15 cellular contexts compared by ENCODE assay signal in genomic region chr13:51770160-51770559, GRCh38. TPM values are rescaled to one million over a fixed set of nuclear protein-coding genes. Genes with fewer than 3 reads are reported as not detected.
DNase-seq lines count a peak whose midpoint lies in the region; ATAC-seq and TF ChIP-seq lines count a peak whose summit lies in the region.
"Had no signal": no experiment of that assay in that cellular context is flagged by ENCODE, and none has a peak within 500 bp of the region (broad histone marks: within the 10 kb centered on the region; RNA-seq: fewer than 3 reads in every experiment).

No MANE protein-coding gene starts in this region.

- no peak for DNase-seq in T-helper 17 cell
- DNase-seq in dorsolateral prefrontal cortex = no peak
- no peak for DNase-seq in neural crest cell (ENCODE audit: low read depth, low spot score)
- no peak for DNase-seq in suprapubic skin (ENCODE audit: low spot score in 2 of 2)
- no peak for DNase-seq in NCI-H748 treated with DMSO at 0.1 percent for 48 hours (lab: John Stamatoyannopoulos, UW)
- DNase-seq: amniotic stem cell, RPMI8226 had no signal

- no peak for TF ChIP-seq EP300 in suprapubic skin (IDR thresholded peaks at IDR 0.05)

- no peaks in the 10 kb centered on the region for H3K9me3 Mint-ChIP-seq in neural crest cell
- H3K9me3 Mint-ChIP-seq: mesothelial cell of epicardium had no signal

- H3K4me1 Mint-ChIP-seq in T-helper 17 cell (peaks cover 10% of the 10 kb centered on the region), neural crest cell (no peaks in the 10 kb centered on the region)
- H3K4me1 Mint-ChIP-seq: mesothelial cell of epicardium had no signal

- WGBS in suprapubic skin = 82% methylated on average over 6 of the region's 6 CpGs

- H3K36me3 Mint-ChIP-seq in T-helper 17 cell (ENCODE audit: low read depth) (peaks cover 7% of the 10 kb centered on the region), neural crest cell (ENCODE audit: low read depth) (no peaks in the 10 kb centered on the region)

- H3K27ac ChIP-seq in dorsolateral prefrontal cortex (peak overlapping the region in 57 of 59 donors; percentile 9 to 87 (median 59)), suprapubic skin (peak overlapping the region; percentile 96)
- H3K27ac ChIP-seq: HL-60, VCaP had no signal

- TF ChIP-seq CTCF in dorsolateral prefrontal cortex (IDR thresholded peaks at IDR 0.05 in 54 of 56, conservative IDR thresholded peaks at IDR 0.05 in 2 of 56; ENCODE audit: low read depth in 1 of 56, partially characterized antibody in 56 of 56) (no peak), neural crest cell (conservative IDR thresholded peaks at IDR 0.05) (no peak), suprapubic skin (IDR thresholded peaks at IDR 0.05) (no peak)

- no peak for TF ChIP-seq POLR2A in suprapubic skin (IDR thresholded peaks at IDR 0.05)

- H3K27me3 Mint-ChIP-seq in T-helper 17 cell = no peaks in the 10 kb centered on the region
- no peaks in the 10 kb centered on the region for H3K27me3 Mint-ChIP-seq in neural crest cell (ENCODE audit: low read depth)

- no peak overlapping the region for H3K4me3 Mint-ChIP-seq in T-helper 17 cell
- H3K4me3 Mint-ChIP-seq in neural crest cell = no peak overlapping the region
- H3K4me3 Mint-ChIP-seq: mesothelial cell of epicardium had no signal

- ATAC-seq in T-helper 17 cell = no peak
- ATAC-seq in GM19023 (IDR thresholded peaks at IDR 0.05; ENCODE audit: unreplicated experiment) = no peak
- ATAC-seq in HG02885 (IDR thresholded peaks at IDR 0.05; ENCODE audit: poor library complexity, unreplicated experiment) = no peak
- no peak for ATAC-seq in GM21515 (IDR thresholded peaks at IDR 0.05; ENCODE audit: unreplicated experiment)
- ATAC-seq: K562 had no signal

- H3K9me3 ChIP-seq in T-helper 17 cell (ENCODE audit: control insufficient read depth, low read length, poor library complexity, severe bottlenecking) (no peaks in the 10 kb centered on the region), suprapubic skin (no peaks in the 10 kb centered on the region)

- peak overlapping the region; percentile 79 for H3K27ac Mint-ChIP-seq in T-helper 17 cell
- H3K27ac Mint-ChIP-seq in neural crest cell (ENCODE audit: unreplicated experiment) = peak overlapping the region; percentile 62
- H3K27ac Mint-ChIP-seq: mesothelial cell of epicardium had no signal

- intact Hi-C loops in dorsolateral prefrontal cortex (cut with DNase I) = no loop called here

- no peaks in the 10 kb centered on the region for H3K27me3 ChIP-seq in dorsolateral prefrontal cortex
- H3K27me3 ChIP-seq in suprapubic skin = no peaks in the 10 kb centered on the region

- peaks cover 39% of the 10 kb centered on the region for H3K4me1 ChIP-seq in suprapubic skin

- H3K4me3 ChIP-seq in dorsolateral prefrontal cortex (no peak overlapping the region), suprapubic skin (no peak overlapping the region)
- H3K4me3 ChIP-seq: K562, smooth muscle cell had no signal

- peaks cover 21% of the 10 kb centered on the region for H3K36me3 ChIP-seq in suprapubic skin

RNA-seq across cellular contexts. Expression of gene DHRS12, which starts 33.8 kb away (rescaled TPM):
- total RNA-seq in T-helper 17 cell (10 to 100 TPM; 18.1 to 23.1 TPM), dorsolateral prefrontal cortex (10 to 100 TPM in 91 of 120 experiments, 1 to 10 TPM in 29; 4.6 to 21.3 (median 12.8) TPM), neural crest cell (8.8 and 9.3 TPM in 2 replicates), suprapubic skin (10 to 100 TPM in 2 of 4 donors, 1 to 10 TPM in 2; 3.5 to 25.8 (median 10.8) TPM)
